In the genomic region with DNA sequence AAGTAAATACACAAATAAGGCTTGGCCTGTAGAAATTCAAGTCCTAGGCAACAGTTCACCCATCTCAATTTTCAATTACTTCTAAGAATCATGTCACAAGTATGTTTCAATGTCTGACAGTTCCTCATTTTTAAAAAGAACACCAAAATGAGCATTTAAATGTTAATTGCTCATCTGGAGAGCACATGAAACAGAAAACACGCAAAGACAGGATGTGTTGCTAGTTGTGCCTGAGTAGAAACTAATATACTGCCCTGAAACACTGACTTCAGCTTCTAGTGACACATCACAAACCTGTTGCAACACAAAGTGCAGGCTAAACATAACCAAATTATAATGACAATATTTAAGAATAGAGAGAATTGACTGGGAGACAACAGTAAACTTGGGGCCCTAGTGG, we compare ENCODE assay signal across 13 cellular contexts.
DNase-seq lines count a peak whose midpoint lies in the region; ATAC-seq and TF ChIP-seq lines count a peak whose summit lies in the region.
"Had no signal": no experiment of that assay in that cellular context is flagged by ENCODE, and none has a peak within 500 bp of the region (broad histone marks: within the 10 kb centered on the region; RNA-seq: fewer than 3 reads in every experiment).

No MANE protein-coding gene starts in this region.

- no peak overlapping the region for H4K12ac ChIP-seq in trophoblast cell (ENCODE audit: low read depth, low read length)

- peaks cover 2% of the 10 kb centered on the region for H3K9me3 ChIP-seq in trophoblast cell (ENCODE audit: insufficient read depth, low read depth, low read length)
- H3K9me3 ChIP-seq: SJCRH30, vagina had no signal

- in situ Hi-C loops in G401 (cut with HindIII; ENCODE audit: low sequenced_read_pairs) = no loop called here

- no peak overlapping the region for H2AFZ ChIP-seq in trophoblast cell (ENCODE audit: insufficient read depth, low read length, poor library complexity)

- WGBS in trophoblast cell (ENCODE audit: extremely low coverage, insufficient coverage, insufficient read length) = no CpG with 5 or more reads among the region's 1 CpG

- H3K4me3 ChIP-seq in fibroblast of pulmonary artery (replicated peaks; ENCODE audit: low read depth, low read length) (no peak overlapping the region), trophoblast cell (ENCODE audit: low read depth, low read length) (no peak overlapping the region)
- H3K4me3 ChIP-seq: cardiac muscle cell, SJCRH30, vagina had no signal

- H3K14ac ChIP-seq in trophoblast cell (ENCODE audit: low read length) = no peak overlapping the region

- no peaks in the 10 kb centered on the region for H3K79me2 ChIP-seq in trophoblast cell (ENCODE audit: control insufficient read depth, insufficient read depth, low read length, poor library complexity)

- H2BK120ac ChIP-seq in trophoblast cell (ENCODE audit: insufficient read depth, low read length, poor library complexity) = no peak overlapping the region

- no peak overlapping the region for H2BK5ac ChIP-seq in trophoblast cell (ENCODE audit: low read depth, low read length, poor library complexity)

- peak; percentile 22 for DNase-seq in fibroblast of pulmonary artery (ENCODE audit: low read depth)
- no peak for DNase-seq in trophoblast cell
- DNase-seq in left lobe of liver (ENCODE audit: low spot score) = no peak
- DNase-seq in NCI-H146 (lab: John Stamatoyannopoulos, UW) = no peak
- DNase-seq in G401 (ENCODE audit: low spot score) = no peak
- DNase-seq: activated gamma-delta T cell, NCI-H524, SJCRH30 had no signal

- H3K27ac ChIP-seq in trophoblast cell (ENCODE audit: low read depth, low read length) = no peak overlapping the region
- H3K27ac ChIP-seq: cardiac muscle cell, SJCRH30, vagina had no signal

- H3K18ac ChIP-seq in trophoblast cell (ENCODE audit: low read length) = no peak overlapping the region

- H4K8ac ChIP-seq in trophoblast cell (ENCODE audit: low read depth, low read length) = no peak overlapping the region

- H3K4me2 ChIP-seq in trophoblast cell (ENCODE audit: low read length) = no peak overlapping the region

- no peaks in the 10 kb centered on the region for H3K4me1 ChIP-seq in trophoblast cell (ENCODE audit: control insufficient read depth in 1 of 2, insufficient read depth in 2 of 2, low read length in 2 of 2)
- H3K4me1 ChIP-seq: SJCRH30, vagina had no signal

- H3K23ac ChIP-seq in trophoblast cell (ENCODE audit: low read length) = no peak overlapping the region

- ATAC-seq in GM18858 (IDR thresholded peaks at IDR 0.05; ENCODE audit: unreplicated experiment) (peak; percentile 39), HG02588 (IDR thresholded peaks at IDR 0.05; ENCODE audit: unreplicated experiment) (peak; percentile 43), HG03565 (IDR thresholded peaks at IDR 0.05; ENCODE audit: unreplicated experiment) (peak; percentile 44), left lobe of liver (no peak)

- H2BK12ac ChIP-seq in trophoblast cell (ENCODE audit: low read length) = no peak overlapping the region

- TF ChIP-seq CTCF in fibroblast of pulmonary artery (IDR thresholded peaks at IDR 0.05; ENCODE audit: low read length, missing control alignments) = no peak

- H3K4ac ChIP-seq in trophoblast cell (ENCODE audit: low read depth, low read length) = no peak overlapping the region

- H3K36me3 ChIP-seq in trophoblast cell (ENCODE audit: control insufficient read depth in 1 of 2, insufficient read depth in 2 of 2, low read length in 2 of 2) = no peaks in the 10 kb centered on the region
- H3K36me3 ChIP-seq: cardiac muscle cell, SJCRH30, vagina had no signal

- H3K9ac ChIP-seq in trophoblast cell (ENCODE audit: low read length) = no peak overlapping the region

- no peak overlapping the region for H2AK5ac ChIP-seq in trophoblast cell (ENCODE audit: low read length)

- H3K79me1 ChIP-seq in trophoblast cell (ENCODE audit: low read length) = no peaks in the 10 kb centered on the region

- H4K91ac ChIP-seq in trophoblast cell (ENCODE audit: low read depth, low read length) = no peak overlapping the region

- H3K27me3 ChIP-seq in trophoblast cell (ENCODE audit: insufficient read depth, low read length) = no peaks in the 10 kb centered on the region
- H3K27me3 ChIP-seq: cardiac muscle cell, SJCRH30, vagina had no signal
